Comparison of ENCODE assay signal across 8 cellular contexts in the genomic region with DNA sequence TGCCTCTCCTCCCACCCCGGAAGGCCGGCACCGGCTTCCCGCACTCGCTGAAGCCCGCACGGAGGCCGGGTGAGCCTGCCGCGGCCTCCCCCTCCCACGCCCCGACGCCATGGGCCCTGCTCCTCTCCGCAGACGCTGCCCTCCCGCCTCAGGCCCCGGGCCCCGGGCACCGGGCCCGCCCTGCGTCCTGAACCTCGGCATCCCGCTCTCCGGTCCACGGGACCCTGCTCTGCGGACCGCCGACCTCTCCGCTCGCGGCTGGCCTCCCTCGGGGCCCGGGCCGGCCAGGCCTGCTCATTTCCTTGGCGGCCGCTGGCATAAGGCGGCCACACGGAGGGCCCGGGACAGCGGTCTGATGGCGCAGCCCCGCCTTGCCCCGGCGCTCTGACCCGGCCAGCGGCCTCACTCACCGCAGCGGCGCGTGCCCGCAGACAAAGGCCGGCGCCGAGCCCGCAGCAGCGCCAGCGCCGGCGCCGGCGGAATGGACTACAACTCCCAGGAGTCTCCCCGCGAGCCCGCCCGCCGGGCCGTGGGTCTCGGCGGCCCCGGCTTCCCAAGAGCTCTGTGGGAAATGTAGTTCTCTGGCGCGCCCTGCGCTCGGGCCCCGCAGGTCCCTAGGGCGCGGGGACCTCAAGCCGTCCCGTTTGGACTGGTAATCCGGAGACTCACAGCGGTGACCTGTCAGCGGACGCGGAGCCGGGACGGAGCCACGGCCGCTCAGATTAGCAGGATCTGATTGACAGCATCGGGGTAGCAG. TPM values are rescaled to one million over a fixed set of nuclear protein-coding genes. Genes with fewer than 3 reads are reported as not detected.
DNase-seq lines count a peak whose midpoint lies in the region; ATAC-seq, FAIRE-seq and TF ChIP-seq lines count a peak whose summit lies in the region.

Gene ZNF32, minus strand, starts transcription at position 490 of the 757 bp plus-strand sequence. CDS start 2,748 bp downstream, outside the sequence.

- dilution Hi-C loops in keratinocyte (cut with MboI; ENCODE audit: extremely low pct_ligation_motif_present, low sequenced_read_pairs) = no loop called here

- BruUV-seq in A673 (replicated peaks; lab: Mats Ljungman, UMichigan) = no TSS peak

- H3K27ac ChIP-seq in A673 (ENCODE audit: low read depth, low read length, poor library complexity, severe bottlenecking) = peak within 1 kb of the TSS; percentile 89
- H3K27ac ChIP-seq in keratinocyte (ENCODE audit: control insufficient read depth, insufficient read depth, low read length) = peak within 1 kb of the TSS; percentile 16

- DNase-seq in A673 (ENCODE audit: low spot score) (peak; percentile 91), NCI-H2171 treated with DMSO at 0.1 percent for 48 hours (lab: John Stamatoyannopoulos, UW) (peak; percentile 58), keratinocyte (ENCODE audit: low read depth, low spot score) (no peak)
- DNase-seq in central memory CD4-positive, alpha-beta T cell = peak; percentile 78
- peak; percentile 79 for DNase-seq in stimulated activated CD4-positive, alpha-beta T cell treated with anti-CD3 and anti-CD28 coated beads, Interleukin-12 subunit alpha, Interleukin-12 subunit beta, amount 100 ng/mL, for 4 hours

- H3K9me3 ChIP-seq in A673 (ENCODE audit: low read depth, low read length, poor library complexity, severe bottlenecking) (peaks cover 44% of the 10 kb centered on the region), keratinocyte (ENCODE audit: control insufficient read depth, low read depth, low read length) (peaks cover 13% of the 10 kb centered on the region)

- peak within 1 kb of the TSS; percentile 88 for H3K4me2 ChIP-seq in keratinocyte (ENCODE audit: control insufficient read depth, extremely low read depth, insufficient read depth, low read depth, low read length)

- peak; percentile 98 for ATAC-seq in GM18517 (IDR thresholded peaks at IDR 0.05; ENCODE audit: unreplicated experiment)
- peak; percentile 99 for ATAC-seq in HG03039 (IDR thresholded peaks at IDR 0.05; ENCODE audit: unreplicated experiment)
- peak; percentile 99 for ATAC-seq in activated CD4-positive, CD25-positive, alpha-beta regulatory T cell treated with anti-CD3 and anti-CD28 coated beads, Interleukin-2, amount 50 U/mL, for 24 hours

- no peak for FAIRE-seq in keratinocyte (lab: Jason Lieb, UNC)

- POLR2A ChIA-PET in A673 (lab: Charles Lee; ENCODE audit: low non-redundant PET) = interaction anchor here (0.6 kb wide), 1 partner anchor 554 kb away, joined by 3 read pairs; no protein-coding TSS in a partner anchor

- peak within 1 kb of the TSS; percentile 75 for H3K9ac ChIP-seq in keratinocyte (ENCODE audit: control insufficient read depth, extremely low read depth, insufficient read depth, low read length)

- H3K27me3 ChIP-seq in A673 (replicated peaks; ENCODE audit: insufficient read depth, low read depth, low read length, poor library complexity) (no peaks in the 10 kb centered on the region), keratinocyte (ENCODE audit: control insufficient read depth, extremely low read depth, insufficient read depth, low read length) (no peaks in the 10 kb centered on the region)

- TF ChIP-seq CTCF in A673 (conservative IDR thresholded peaks at IDR 0.05; ENCODE audit: low read depth, low read length) (no peak), keratinocyte (optimal IDR thresholded peaks at IDR 0.05 in 1 of 3, IDR thresholded peaks at IDR 0.05 in 1 of 3, conservative IDR thresholded peaks at IDR 0.05 in 1 of 3; ENCODE audit: extremely low read depth in 1 of 3, insufficient read depth in 2 of 3, low read length in 3 of 3) (no peak)

- intact Hi-C loops in A673 (cut with micrococcal nuclease; ENCODE audit: unreplicated experiment) = no loop called here

- no peaks in the 10 kb centered on the region for H3K9me1 ChIP-seq in keratinocyte (ENCODE audit: control insufficient read depth, extremely low read depth, insufficient read depth, low read length)

- H2AFZ ChIP-seq in keratinocyte (ENCODE audit: control insufficient read depth, low read length) = peak within 1 kb of the TSS; percentile 98

- CTCF ChIA-PET in A673 (lab: Charles Lee) = no interaction called here

- peak within 1 kb of the TSS; percentile 73 for H3K4me3 ChIP-seq in A673 (ENCODE audit: low read depth, low read length, poor library complexity, severe bottlenecking)
- H3K4me3 ChIP-seq in keratinocyte (ENCODE audit: control insufficient read depth in 2 of 3, extremely low read depth in 1 of 3, insufficient read depth in 2 of 3, low read depth in 1 of 3, low read length in 3 of 3) = peak within 1 kb of the TSS; percentile 62 to 75 (median 72)

- H3K79me2 ChIP-seq in keratinocyte (ENCODE audit: control insufficient read depth, insufficient read depth, low read length) = no peaks in the 10 kb centered on the region

- no peaks in the 10 kb centered on the region for H4K20me1 ChIP-seq in keratinocyte (ENCODE audit: control insufficient read depth, extremely low read depth, insufficient read depth, low read length)

- H3K4me1 ChIP-seq in A673 (ENCODE audit: insufficient read depth, low read length, poor library complexity, severe bottlenecking) (peaks cover 3% of the 10 kb centered on the region), keratinocyte (ENCODE audit: control insufficient read depth, extremely low read depth, insufficient read depth, low read length) (peaks cover 4% of the 10 kb centered on the region)

- peaks cover 31% of the 10 kb centered on the region for H3K36me3 ChIP-seq in A673 (ENCODE audit: insufficient read depth, low read length, poor library complexity, severe bottlenecking)
- peaks cover 12 to 15% of the 10 kb centered on the region in 2 experiments for H3K36me3 ChIP-seq in keratinocyte (ENCODE audit: control insufficient read depth in 2 of 2, extremely low read depth in 1 of 2, insufficient read depth in 2 of 2, low read length in 2 of 2)

RNA-seq across cellular contexts. Expression of gene ZNF32, which starts in this region (rescaled TPM):
- 37.6 and 40.1 TPM in 2 replicates for total RNA-seq in A673 (2021)
- 23.5 to 29.7 TPM (median 25.6 TPM) in 3 replicates for polyA plus RNA-seq in keratinocyte
- polyA plus RNA-seq in keratinocyte (2011; ENCODE audit: low read depth) = 3.0 TPM
- polyA plus RNA-seq in keratinocyte (2011; cell fraction: cytosol; rRNA removed) = 22.6 and 37.4 TPM in 2 replicates
- 16.2 and 16.3 TPM in 2 replicates for polyA plus RNA-seq in keratinocyte (2011; cell fraction: nucleus; rRNA removed)
- 16.4 TPM in 2 replicates for polyA plus RNA-seq in keratinocyte (2012; ENCODE audit: low replicate concordance)
- 1.4 to 13.9 TPM (median 9.2 TPM) in 3 replicates for polyA minus RNA-seq in keratinocyte
- 5.4 TPM for polyA minus RNA-seq in keratinocyte (2011; cell fraction: cytosol; rRNA and poly(A)+ RNA removed)
- polyA minus RNA-seq in keratinocyte (2011; cell fraction: nucleus; rRNA and poly(A)+ RNA removed) = 1.2 and 3.8 TPM in 2 replicates
